In the genomic region with DNA sequence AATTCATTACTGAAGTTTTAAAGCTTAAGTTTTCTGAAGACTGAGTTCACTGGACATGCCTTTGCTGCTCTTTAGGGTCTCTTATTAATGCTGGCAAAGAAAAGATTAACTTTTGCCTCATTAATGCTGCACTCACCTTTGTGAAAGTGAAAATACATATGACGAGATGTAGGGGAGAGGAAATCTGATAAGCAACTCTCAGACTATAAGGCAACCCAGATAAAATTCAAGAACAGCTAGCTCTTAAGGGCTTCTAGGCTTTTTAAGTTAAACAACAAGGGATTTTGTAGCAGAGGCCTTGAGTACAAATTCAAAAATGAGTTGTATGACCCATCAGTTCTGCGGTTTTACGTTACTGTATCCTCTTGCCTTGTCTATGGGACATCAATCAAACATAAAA, we compare ENCODE assay signal across 23 cellular contexts.
DNase-seq lines count a peak whose midpoint lies in the region; ATAC-seq and TF ChIP-seq lines count a peak whose summit lies in the region.
"Had no signal": no experiment of that assay in that cellular context is flagged by ENCODE, and none has a peak within 500 bp of the region (broad histone marks: within the 10 kb centered on the region; RNA-seq: fewer than 3 reads in every experiment).

No MANE protein-coding gene starts in this region.

- CTCF ChIA-PET in activated CD8-positive, alpha-beta memory T cell treated with anti-CD3 and anti-CD28 coated beads, Interleukin-2, amount 10 ng/mL, durations not matched to agents 7 days and 5 days (lab: Charles Lee): interaction anchor here (1.4 kb wide), 1 partner anchor 73 kb away, joined by 3 read pairs; no protein-coding TSS in a partner anchor
- CTCF ChIA-PET in CD8-positive, alpha-beta T cell (lab: Charles Lee): no interaction called here

- no peak overlapping the region for H2AFZ ChIP-seq in KMS-11 (ENCODE audit: low read depth)
- H2AFZ ChIP-seq: hepatocyte had no signal

- H3K4me3 Mint-ChIP-seq in activated CD8-positive, alpha-beta memory T cell treated with anti-CD3 and anti-CD28 coated beads, Interleukin-2, amount 10 ng/mL, durations not matched to agents 7 days and 5 days: no peak overlapping the region
- H3K4me3 Mint-ChIP-seq in CD8-positive, alpha-beta T cell: no peak overlapping the region
- H3K4me3 Mint-ChIP-seq in activated T-helper 2 cell treated with anti-CD3 and anti-CD28 coated beads, Interferon-gamma antibody, Interleukin-2, Interleukin-4, amounts not matched to agents 10 μg/mL and 5 μg/mL and 100 μg/mL, durations not matched to agents 14 hours and 24 hours and 36 hours (ENCODE audit: low read depth): no peak overlapping the region
- H3K4me3 Mint-ChIP-seq: neural crest cell had no signal

- intact Hi-C loops in CD8-positive, alpha-beta T cell (cut with DNase I, micrococcal nuclease): no loop called here
- intact Hi-C loops in activated T-helper 2 cell treated with anti-CD3 and anti-CD28 coated beads, Interferon-gamma antibody, Interleukin-2, Interleukin-4, amounts not matched to agents 10 μg/mL and 5 μg/mL and 100 μg/mL, durations not matched to agents 14 hours and 24 hours and 36 hours (cut with micrococcal nuclease): loop anchor here (2.0 to 5.0 kb wide), 2 partner anchors 42 to 210 kb away; a partner anchor contains a TSS

- H3K9ac ChIP-seq in KMS-11: no peak overlapping the region

- no peaks in the 10 kb centered on the region for H3K27me3 Mint-ChIP-seq in activated CD8-positive, alpha-beta memory T cell treated with anti-CD3 and anti-CD28 coated beads, Interleukin-2, amount 10 ng/mL, durations not matched to agents 7 days and 5 days
- no peaks in the 10 kb centered on the region for H3K27me3 Mint-ChIP-seq in CD8-positive, alpha-beta T cell (ENCODE audit: low read depth)
- H3K27me3 Mint-ChIP-seq in activated T-helper 2 cell treated with anti-CD3 and anti-CD28 coated beads, Interferon-gamma antibody, Interleukin-2, Interleukin-4, amounts not matched to agents 10 μg/mL and 5 μg/mL and 100 μg/mL, durations not matched to agents 14 hours and 24 hours and 36 hours (ENCODE audit: low read depth): no peaks in the 10 kb centered on the region

- no peaks in the 10 kb centered on the region for H3K4me1 ChIP-seq in CD8-positive, alpha-beta T cell (ENCODE audit: insufficient read depth, low read length)
- H3K4me1 ChIP-seq in KMS-11 (ENCODE audit: low read depth, poor library complexity, severe bottlenecking): peaks cover 20% of the 10 kb centered on the region

- H3K4me2 ChIP-seq in KMS-11: peak overlapping the region; percentile 33
- H3K4me2 ChIP-seq: hepatocyte had no signal

- peaks cover 30% of the 10 kb centered on the region for H3K36me3 Mint-ChIP-seq in activated CD8-positive, alpha-beta memory T cell treated with anti-CD3 and anti-CD28 coated beads, Interleukin-2, amount 10 ng/mL, durations not matched to agents 7 days and 5 days
- H3K36me3 Mint-ChIP-seq in CD8-positive, alpha-beta T cell: peaks cover 63% of the 10 kb centered on the region
- peaks cover 49% of the 10 kb centered on the region for H3K36me3 Mint-ChIP-seq in activated T-helper 2 cell treated with anti-CD3 and anti-CD28 coated beads, Interferon-gamma antibody, Interleukin-2, Interleukin-4, amounts not matched to agents 10 μg/mL and 5 μg/mL and 100 μg/mL, durations not matched to agents 14 hours and 24 hours and 36 hours (ENCODE audit: low read depth)

- H3K9me3 Mint-ChIP-seq in activated CD8-positive, alpha-beta memory T cell treated with anti-CD3 and anti-CD28 coated beads, Interleukin-2, amount 10 ng/mL, durations not matched to agents 7 days and 5 days (ENCODE audit: low read depth): no peaks in the 10 kb centered on the region
- H3K9me3 Mint-ChIP-seq in CD8-positive, alpha-beta T cell: no peaks in the 10 kb centered on the region
- no peaks in the 10 kb centered on the region for H3K9me3 Mint-ChIP-seq in activated T-helper 2 cell treated with anti-CD3 and anti-CD28 coated beads, Interferon-gamma antibody, Interleukin-2, Interleukin-4, amounts not matched to agents 10 μg/mL and 5 μg/mL and 100 μg/mL, durations not matched to agents 14 hours and 24 hours and 36 hours
- H3K9me3 Mint-ChIP-seq: neural crest cell had no signal

- no peak overlapping the region for H3K27ac ChIP-seq in CD8-positive, alpha-beta T cell (ENCODE audit: low read depth, low read length)
- peak overlapping the region; percentile 18; the same call in 1 of the 2 replicates for H3K27ac ChIP-seq in KMS-11
- H3K27ac ChIP-seq: hepatocyte, WERI-Rb-1 had no signal

- peak; percentile 77 for ATAC-seq in activated CD8-positive, alpha-beta memory T cell treated with anti-CD3 and anti-CD28 coated beads, Interleukin-2, amount 10 ng/mL, durations not matched to agents 7 days and 5 days
- ATAC-seq in CD8-positive, alpha-beta T cell: no peak
- ATAC-seq: esophagus mucosa, HCT116, K562, mucosa of descending colon, sciatic nerve had no signal

- peaks cover 20% of the 10 kb centered on the region for H3K4me1 Mint-ChIP-seq in activated CD8-positive, alpha-beta memory T cell treated with anti-CD3 and anti-CD28 coated beads, Interleukin-2, amount 10 ng/mL, durations not matched to agents 7 days and 5 days
- H3K4me1 Mint-ChIP-seq in CD8-positive, alpha-beta T cell (ENCODE audit: low read depth): peaks cover 7% of the 10 kb centered on the region
- H3K4me1 Mint-ChIP-seq in activated T-helper 2 cell treated with anti-CD3 and anti-CD28 coated beads, Interferon-gamma antibody, Interleukin-2, Interleukin-4, amounts not matched to agents 10 μg/mL and 5 μg/mL and 100 μg/mL, durations not matched to agents 14 hours and 24 hours and 36 hours (ENCODE audit: low read depth): peaks cover 26% of the 10 kb centered on the region
- H3K4me1 Mint-ChIP-seq: neural crest cell had no signal

- H3K4me3 ChIP-seq in CD8-positive, alpha-beta T cell (ENCODE audit: low read depth, low read length): no peak overlapping the region
- no peak overlapping the region for H3K4me3 ChIP-seq in KMS-11 (IDR thresholded peaks at IDR 0.05; ENCODE audit: insufficient read depth, low read depth, low read length)
- H3K4me3 ChIP-seq: hepatocyte, K562, mucosa of descending colon had no signal

- TF ChIP-seq CTCF in CD8-positive, alpha-beta T cell (IDR thresholded peaks at IDR 0.05): no peak
- TF ChIP-seq CTCF in KMS-11 (conservative IDR thresholded peaks at IDR 0.05; ENCODE audit: low read depth, low read length): no peak

- no peaks in the 10 kb centered on the region for H3K79me2 ChIP-seq in KMS-11 (ENCODE audit: insufficient read depth, low read depth)
- H3K79me2 ChIP-seq: hepatocyte had no signal

- H4K20me1 ChIP-seq in KMS-11 (ENCODE audit: insufficient read depth): no peaks in the 10 kb centered on the region; the same call in 1 of the 2 replicates

- H3K36me3 ChIP-seq in CD8-positive, alpha-beta T cell (ENCODE audit: insufficient read depth, low read length): peaks cover 22% of the 10 kb centered on the region
- no peaks in the 10 kb centered on the region for H3K36me3 ChIP-seq in KMS-11 (ENCODE audit: insufficient read depth)

- DNase-seq in activated CD8-positive, alpha-beta memory T cell treated with anti-CD3 and anti-CD28 coated beads, Interleukin-2, amount 10 ng/mL, durations not matched to agents 7 days and 5 days: no peak
- no peak for DNase-seq in activated CD8-positive, alpha-beta memory T cell treated with anti-CD3 and anti-CD28 coated beads for 24 hours
- DNase-seq in CD8-positive, alpha-beta T cell: no peak
- DNase-seq in activated T-helper 2 cell treated with anti-CD3 and anti-CD28 coated beads, Interferon-gamma antibody, Interleukin-2, Interleukin-4, amounts not matched to agents 10 μg/mL and 5 μg/mL and 100 μg/mL, durations not matched to agents 14 hours and 24 hours and 36 hours (ENCODE audit: low spot score): no peak
- no peak for DNase-seq in anterior cingulate cortex (lab: John Stamatoyannopoulos, UW)
- DNase-seq in NCI-H1105 (lab: John Stamatoyannopoulos, UW): no peak
- no peak for DNase-seq in NK-92 treated with Interleukin-12 subunit alpha and Interleukin-12 subunit beta, amount 100 ng/mL, for 24 hours (lab: John Stamatoyannopoulos, UW)
- DNase-seq: effector memory CD4-positive, alpha-beta T cell; EL; foreskin melanocyte; mucosa of descending colon; NCI-H2171; NCI-H526; RPMI8226; substantia nigra; WERI-Rb-1 had no signal

- no peaks in the 10 kb centered on the region for H3K27me3 ChIP-seq in CD8-positive, alpha-beta T cell (ENCODE audit: insufficient read depth, low read length)
- no peaks in the 10 kb centered on the region for H3K27me3 ChIP-seq in KMS-11 (ENCODE audit: insufficient read depth, low read depth)
- H3K27me3 ChIP-seq: hepatocyte had no signal

- H3K9me3 ChIP-seq in CD8-positive, alpha-beta T cell (ENCODE audit: low read length): no peaks in the 10 kb centered on the region
- H3K9me3 ChIP-seq: mucosa of descending colon had no signal

- H3K27ac Mint-ChIP-seq in activated CD8-positive, alpha-beta memory T cell treated with anti-CD3 and anti-CD28 coated beads, Interleukin-2, amount 10 ng/mL, durations not matched to agents 7 days and 5 days: peak overlapping the region; percentile 36
- H3K27ac Mint-ChIP-seq in CD8-positive, alpha-beta T cell: peak overlapping the region; percentile 13
- H3K27ac Mint-ChIP-seq in activated T-helper 2 cell treated with anti-CD3 and anti-CD28 coated beads, Interferon-gamma antibody, Interleukin-2, Interleukin-4, amounts not matched to agents 10 μg/mL and 5 μg/mL and 100 μg/mL, durations not matched to agents 14 hours and 24 hours and 36 hours: peak overlapping the region; percentile 79

- POLR2A ChIA-PET in CD8-positive, alpha-beta T cell (lab: Charles Lee): interaction anchor here (0.6 kb wide), 1 partner anchor 569 kb away, joined by 3 read pairs; no protein-coding TSS in a partner anchor

Comparison
In these comparisons a context has a peak if more than half of its experiments do, and no peak if none do; other contexts are left out.
1. H3K27ac Mint-ChIP-seq: peak in every context shown above with its lines; median percentile 79 in activated T-helper 2 cell treated with anti-CD3 and anti-CD28 coated beads, Interferon-gamma antibody, Interleukin-2, Interleukin-4, amounts not matched to agents 10 μg/mL and 5 μg/mL and 100 μg/mL, durations not matched to agents 14 hours and 24 hours and 36 hours; 36 in activated CD8-positive, alpha-beta memory T cell treated with anti-CD3 and anti-CD28 coated beads, Interleukin-2, amount 10 ng/mL, durations not matched to agents 7 days and 5 days; 13 in CD8-positive, alpha-beta T cell.